ENCODE assay signal across 8 cellular contexts in genomic region chr6:13573669-13574110, GRCh38. TPM values are rescaled to one million over a fixed set of nuclear protein-coding genes. Genes with fewer than 3 reads are reported as not detected.
DNase-seq lines count a peak whose midpoint lies in the region; FAIRE-seq and TF ChIP-seq lines count a peak whose summit lies in the region.

No MANE protein-coding gene starts in this region.

- H3K27ac Mint-ChIP-seq in activated naive CD4-positive, alpha-beta T cell treated with anti-CD3 and anti-CD28 coated beads for 36 hours = peak overlapping the region; percentile 84

- no peak for FAIRE-seq in RCC 7860 (lab: Jason Lieb, UNC)

- no peaks in the 10 kb centered on the region for H3K27me3 ChIP-seq in kidney epithelial cell (ENCODE audit: control insufficient read depth, insufficient read depth, low read length)

- peak; percentile 15 for DNase-seq in activated naive CD4-positive, alpha-beta T cell treated with anti-CD3 and anti-CD28 coated beads for 36 hours
- DNase-seq in activated naive CD4-positive, alpha-beta T cell (lab: John Stamatoyannopoulos, UW) = no peak
- DNase-seq in RCC 7860 (ENCODE audit: low spot score) = peak; percentile 5
- peak in 23 of 61 donors; percentile 6 to 61 (median 34) for DNase-seq in caudate nucleus (lab: John Stamatoyannopoulos, UW)
- peak; percentile 4 for DNase-seq in kidney epithelial cell (ENCODE audit: low read depth)
- peak; percentile 44 for DNase-seq in stimulated activated CD4-positive, alpha-beta T cell treated with anti-CD3 and anti-CD28 coated beads, Interleukin-15, amount 100 ng/mL, for 24 hours
- DNase-seq in cerebellar nuclear complex (lab: John Stamatoyannopoulos, UW) = no peak
- DNase-seq in activated gamma-delta T cell treated with Interleukin-2 at 50 U/mL for 16 hours = no peak

- no peak for TF ChIP-seq CTCF in kidney epithelial cell (IDR thresholded peaks at IDR 0.05; ENCODE audit: insufficient read depth, low read length, poor library complexity, severe bottlenecking)

- no peaks in the 10 kb centered on the region for H3K27me3 Mint-ChIP-seq in activated naive CD4-positive, alpha-beta T cell treated with anti-CD3 and anti-CD28 coated beads for 36 hours (ENCODE audit: low read depth)

- peaks cover 3% of the 10 kb centered on the region for H3K9me3 Mint-ChIP-seq in activated naive CD4-positive, alpha-beta T cell treated with anti-CD3 and anti-CD28 coated beads for 36 hours

- peak overlapping the region; percentile 89 for H3K4me3 ChIP-seq in kidney epithelial cell (ENCODE audit: low read depth, low read length)

- no peaks in the 10 kb centered on the region for H3K36me3 ChIP-seq in kidney epithelial cell (ENCODE audit: control insufficient read depth, insufficient read depth, low read length)

- H3K4me3 Mint-ChIP-seq in activated naive CD4-positive, alpha-beta T cell treated with anti-CD3 and anti-CD28 coated beads for 36 hours = peak overlapping the region; percentile 92

- intact Hi-C loops in activated naive CD4-positive, alpha-beta T cell treated with anti-CD3 and anti-CD28 coated beads for 36 hours (cut with micrococcal nuclease) = loop anchor here (1.0 to 10.0 kb wide), 7 partner anchors 42 to 491 kb away; partner anchors contain the start of genes MCUR1 and NOL7

- peaks cover 17% of the 10 kb centered on the region for H3K4me1 Mint-ChIP-seq in activated naive CD4-positive, alpha-beta T cell treated with anti-CD3 and anti-CD28 coated beads for 36 hours (ENCODE audit: low read depth)

- peak overlapping the region; percentile 96 for H3K27ac ChIP-seq in caudate nucleus (ENCODE audit: low read depth, low read length)

- H3K36me3 Mint-ChIP-seq in activated naive CD4-positive, alpha-beta T cell treated with anti-CD3 and anti-CD28 coated beads for 36 hours (ENCODE audit: low read depth) = peaks cover 1% of the 10 kb centered on the region

- CTCF ChIA-PET in activated naive CD4-positive, alpha-beta T cell treated with anti-CD3 and anti-CD28 coated beads for 36 hours (lab: Charles Lee) = interaction anchor here (1.5 to 5.6 kb wide), 7 partner anchors 12 to 245 kb away, joined by 5 to 45 read pairs (median 18); partner anchors contain the start of genes NOL7 and TBC1D7

RNA-seq across cellular contexts. Expression of gene SIRT5, which starts 0.7 kb away (rescaled TPM):
- 1 to 10 TPM; 9.3 to 9.8 TPM for total RNA-seq in activated naive CD4-positive, alpha-beta T cell treated with anti-CD3 and anti-CD28 coated beads for 36 hours
- total RNA-seq in kidney epithelial cell = 11.0 and 11.9 TPM in 2 replicates

RNA-seq across cellular contexts. Expression of gene NOL7, which starts 41.4 kb away (rescaled TPM):
- total RNA-seq in activated naive CD4-positive, alpha-beta T cell treated with anti-CD3 and anti-CD28 coated beads for 36 hours = 10 to 100 TPM; 79.5 to 80.8 TPM
- 116 and 178 TPM in 2 replicates for total RNA-seq in kidney epithelial cell

Comparison
In these comparisons a context has a peak if more than half of its experiments do, and no peak if none do; other contexts are left out.
1. DNase-seq: peak in activated naive CD4-positive, alpha-beta T cell treated with anti-CD3 and anti-CD28 coated beads for 36 hours (single experiment), RCC 7860 (single experiment), kidney epithelial cell (single experiment) and stimulated activated CD4-positive, alpha-beta T cell treated with anti-CD3 and anti-CD28 coated beads, Interleukin-15, amount 100 ng/mL, for 24 hours (single experiment); none in activated naive CD4-positive, alpha-beta T cell (0 of 4), cerebellar nuclear complex (0 of 2) and activated gamma-delta T cell treated with Interleukin-2 at 50 U/mL for 16 hours (single experiment).